Comparison of ENCODE assay signal across 8 cellular contexts in genomic region chr15:89361451-89362202, GRCh38. TPM values are rescaled to one million over a fixed set of nuclear protein-coding genes. Genes with fewer than 3 reads are reported as not detected.
DNase-seq lines count a peak whose midpoint lies in the region; ATAC-seq lines count a peak whose summit lies in the region.

No MANE protein-coding gene starts in this region.

- peaks cover 45% of the 10 kb centered on the region for H3K27me3 ChIP-seq in CD4-positive, CD25-positive, alpha-beta regulatory T cell (ENCODE audit: control insufficient read depth, insufficient read depth, low read length)

- peaks cover 0 to 35% (median 17%) of the 10 kb centered on the region in 4 donors for H3K4me1 Mint-ChIP-seq in CD4-positive, CD25-positive, alpha-beta regulatory T cell
- H3K4me1 Mint-ChIP-seq in IgD-negative memory B cell: peaks cover 5 to 17% (median 9%) of the 10 kb centered on the region in 3 donors

- peak overlapping the region; percentile 21 to 56 (median 48) for H3K4me3 Mint-ChIP-seq in CD4-positive, CD25-positive, alpha-beta regulatory T cell
- peak overlapping the region in 3 of 4 donors; percentile 34 to 82 (median 60) for H3K4me3 Mint-ChIP-seq in IgD-negative memory B cell

- no peak overlapping the region for H3K4me3 ChIP-seq in CD4-positive, CD25-positive, alpha-beta regulatory T cell (ENCODE audit: low read depth, low read length)

- H3K9me3 ChIP-seq in CD4-positive, CD25-positive, alpha-beta regulatory T cell (ENCODE audit: control insufficient read depth in 2 of 2, low read length in 2 of 2): no peaks in the 10 kb centered on the region

- H3K9me3 Mint-ChIP-seq in CD4-positive, CD25-positive, alpha-beta regulatory T cell: peaks cover 0 to 13% (median 0%) of the 10 kb centered on the region in 7 donors
- peaks cover 0 to 2% (median 0%) of the 10 kb centered on the region in 3 donors for H3K9me3 Mint-ChIP-seq in IgD-negative memory B cell

- peaks cover 30% of the 10 kb centered on the region for H3K4me1 ChIP-seq in CD4-positive, CD25-positive, alpha-beta regulatory T cell (ENCODE audit: control insufficient read depth, insufficient read depth, low read length, poor library complexity, severe bottlenecking)

- peaks cover 86% of the 10 kb centered on the region for H3K27me3 Mint-ChIP-seq in CD4-positive, CD25-positive, alpha-beta regulatory T cell
- H3K27me3 Mint-ChIP-seq in IgD-negative memory B cell: peaks cover 68% of the 10 kb centered on the region

- H3K27ac ChIP-seq in CD4-positive, CD25-positive, alpha-beta regulatory T cell (ENCODE audit: insufficient read depth, low read length, poor library complexity, severe bottlenecking): no peak overlapping the region

- no peak for ATAC-seq in CD4-positive, CD25-positive, alpha-beta regulatory T cell (ENCODE audit: low read depth in 2 of 2)
- no peak for ATAC-seq in GM21737 (IDR thresholded peaks at IDR 0.05; ENCODE audit: unreplicated experiment)

- DNase-seq in CD4-positive, CD25-positive, alpha-beta regulatory T cell: peak; percentile 26 to 56 (median 34)
- DNase-seq in T-helper 2 cell (peak; percentile 23 to 57 (median 37)), anterior cingulate cortex (lab: John Stamatoyannopoulos, UW) (peak in 46 of 58 donors; percentile 26 to 82 (median 60)), islet precursor cell (peak; percentile 91), NCI-H1436 treated with DMSO at 0.1 percent for 48 hours (lab: John Stamatoyannopoulos, UW) (no peak)
- DNase-seq in stimulated activated CD4-positive, alpha-beta T cell treated with anti-CD3 and anti-CD28 coated beads, Interleukin-2, amount 100 ng/mL, for 4 hours (ENCODE audit: low read depth): peak; percentile 20

- H3K27ac Mint-ChIP-seq in CD4-positive, CD25-positive, alpha-beta regulatory T cell: no peak overlapping the region
- peak overlapping the region; percentile 82 to 85 (median 82) for H3K27ac Mint-ChIP-seq in IgD-negative memory B cell

- no peaks in the 10 kb centered on the region for H3K36me3 ChIP-seq in CD4-positive, CD25-positive, alpha-beta regulatory T cell (ENCODE audit: control insufficient read depth, insufficient read depth, low read length)

- no peaks in the 10 kb centered on the region for H3K36me3 Mint-ChIP-seq in CD4-positive, CD25-positive, alpha-beta regulatory T cell
- no peaks in the 10 kb centered on the region for H3K36me3 Mint-ChIP-seq in IgD-negative memory B cell

RNA-seq across cellular contexts. Expression of gene POLG, which starts 27.0 kb away (rescaled TPM):
- 157 TPM for total RNA-seq in CD4-positive, CD25-positive, alpha-beta regulatory T cell
- 10 to 100 TPM; 31.2 to 38.3 (median 33.7) TPM for polyA plus RNA-seq in CD4-positive, CD25-positive, alpha-beta regulatory T cell
- polyA plus RNA-seq in IgD-negative memory B cell: 46.5 TPM

Comparison
In these comparisons a context has a peak if more than half of its experiments do, and no peak if none do; other contexts are left out.
1. H3K27ac Mint-ChIP-seq: peak in IgD-negative memory B cell (3 of 3); none in CD4-positive, CD25-positive, alpha-beta regulatory T cell (0 of 3).